Comparison of ENCODE assay signal across 9 cellular contexts in genomic region chr19:4830768-4831265, GRCh38. TPM values are rescaled to one million over a fixed set of nuclear protein-coding genes. Genes with fewer than 3 reads are reported as not detected.
DNase-seq lines count a peak whose midpoint lies in the region; ATAC-seq, FAIRE-seq and TF ChIP-seq lines count a peak whose summit lies in the region.
"Had no signal": no experiment of that assay in that cellular context is flagged by ENCODE, and none has a peak within 500 bp of the region (broad histone marks: within the 10 kb centered on the region; RNA-seq: fewer than 3 reads in every experiment).

No MANE protein-coding gene starts in this region.

- H3K4me3 ChIP-seq in astrocyte (ENCODE audit: insufficient read depth, low read depth, low read length), result peak overlapping the region; percentile 73
- H3K4me3 ChIP-seq in left lung, result peak overlapping the region; percentile 93 to 97
- peak overlapping the region; percentile 53 to 99 (median 71) for H3K4me3 ChIP-seq in thyroid gland (replicated peaks in 1 of 3)

- peak overlapping the region; percentile 84 for H2AFZ ChIP-seq in astrocyte (ENCODE audit: low read depth, low read length)

- H3K9ac ChIP-seq in astrocyte (ENCODE audit: low read length), result peak overlapping the region; percentile 89

- CTCF ChIA-PET in activated CD4-positive, alpha-beta T cell treated with anti-CD3 and anti-CD28 coated beads for 36 hours (lab: Charles Lee), result interaction anchor here (0.5 to 3.5 kb wide), 8 partner anchors 10 to 1132 kb away, joined by 3 to 23 read pairs (median 4); partner anchors contain the start of gene FEM1A

- H3K4me1 ChIP-seq in astrocyte (ENCODE audit: insufficient read depth, low read length) (peaks cover 11% of the 10 kb centered on the region), left lung (peaks cover 10 to 34% of the 10 kb centered on the region in 2 donors), thyroid gland (peaks cover 17 to 23% of the 10 kb centered on the region in 2 donors)

- no peaks in the 10 kb centered on the region for H3K9me3 Mint-ChIP-seq in activated CD4-positive, alpha-beta T cell treated with anti-CD3 and anti-CD28 coated beads for 36 hours (ENCODE audit: low read depth)
- H3K9me3 Mint-ChIP-seq in astrocyte (ENCODE audit: unreplicated experiment), result no peaks in the 10 kb centered on the region

- H3K36me3 Mint-ChIP-seq in activated CD4-positive, alpha-beta T cell treated with anti-CD3 and anti-CD28 coated beads for 36 hours (ENCODE audit: low read depth), result peaks cover 15% of the 10 kb centered on the region
- no peaks in the 10 kb centered on the region for H3K36me3 Mint-ChIP-seq in astrocyte (ENCODE audit: low read depth, unreplicated experiment)

- H3K79me2 ChIP-seq in astrocyte (ENCODE audit: insufficient read depth, low read length), result peaks cover 41% of the 10 kb centered on the region

- intact Hi-C loops in activated CD4-positive, alpha-beta T cell treated with anti-CD3 and anti-CD28 coated beads for 36 hours (cut with DNase I, micrococcal nuclease), result loop anchor here (1.0 to 2.0 kb wide), 4 partner anchors 16 to 161 kb away; partner anchors contain the start of genes MYDGF (in 1 of the 2) and PLIN3 (in 1 of the 2)
- intact Hi-C loops in left lung (cut with DNase I), result no loop called here
- intact Hi-C loops in thyroid gland (cut with DNase I), result no loop called here

- H3K4me1 Mint-ChIP-seq in activated CD4-positive, alpha-beta T cell treated with anti-CD3 and anti-CD28 coated beads for 36 hours, result peaks cover 22% of the 10 kb centered on the region
- no peaks in the 10 kb centered on the region for H3K4me1 Mint-ChIP-seq in astrocyte (ENCODE audit: low read depth, unreplicated experiment)

- H3K27me3 Mint-ChIP-seq in activated CD4-positive, alpha-beta T cell treated with anti-CD3 and anti-CD28 coated beads for 36 hours, result no peaks in the 10 kb centered on the region
- no peaks in the 10 kb centered on the region for H3K27me3 Mint-ChIP-seq in astrocyte (ENCODE audit: low read depth, unreplicated experiment)

- no peak for ATAC-seq in activated CD4-positive, alpha-beta T cell treated with anti-CD3 and anti-CD28 coated beads for 36 hours
- ATAC-seq in left lung, result peak; percentile 14
- no peak for ATAC-seq in HG03095 (IDR thresholded peaks at IDR 0.05; ENCODE audit: unreplicated experiment)

- no peak for TF ChIP-seq POLR2A in thyroid gland (IDR thresholded peaks at IDR 0.05)

- FAIRE-seq in astrocyte (lab: Jason Lieb, UNC), result no peak

- H3K4me2 ChIP-seq in astrocyte (ENCODE audit: low read length), result peak overlapping the region; percentile 100

- 67 to 79% methylated on average over 6 of the region's 6 CpGs for WGBS in thyroid gland, 2 donors

- no peak for TF ChIP-seq CTCF in astrocyte (IDR thresholded peaks at IDR 0.05; ENCODE audit: insufficient read depth, low read depth, low read length)
- TF ChIP-seq CTCF in left lung (IDR thresholded peaks at IDR 0.05), result no peak
- no peak for TF ChIP-seq CTCF in thyroid gland (IDR thresholded peaks at IDR 0.05)

- no peak for DNase-seq in activated CD4-positive, alpha-beta T cell treated with anti-CD3 and anti-CD28 coated beads for 36 hours
- no peak for DNase-seq in activated CD4-positive, alpha-beta T cell treated with anti-CD3 and anti-CD28 coated beads for 1 hour
- DNase-seq in astrocyte (ENCODE audit: low read depth) (no peak), left lung (no peak), thyroid gland (no peak), EL (no peak)
- DNase-seq in stimulated activated CD4-positive, alpha-beta T cell treated with anti-CD3 and anti-CD28 coated beads, Interleukin-4, amount 100 ng/mL, for 24 hours, result no peak
- DNase-seq: NCI-H1092 had no signal

- peak overlapping the region; percentile 87 for H3K27ac Mint-ChIP-seq in activated CD4-positive, alpha-beta T cell treated with anti-CD3 and anti-CD28 coated beads for 36 hours
- peak overlapping the region; percentile 76 for H3K27ac Mint-ChIP-seq in astrocyte (ENCODE audit: unreplicated experiment)

- peaks cover 30% of the 10 kb centered on the region for H4K20me1 ChIP-seq in astrocyte (ENCODE audit: insufficient read depth, low read length)

- H3K9me3 ChIP-seq in astrocyte (ENCODE audit: insufficient read depth, low read depth, low read length) (no peaks in the 10 kb centered on the region), left lung (no peaks in the 10 kb centered on the region), thyroid gland (no peaks in the 10 kb centered on the region)

- H3K27ac ChIP-seq in astrocyte (ENCODE audit: low read depth, low read length) (no peak overlapping the region), left lung (peak overlapping the region; percentile 85 to 91), thyroid gland (peak overlapping the region; percentile 88 to 93 (median 88))

- POLR2A ChIA-PET in activated CD4-positive, alpha-beta T cell treated with anti-CD3 and anti-CD28 coated beads for 36 hours (lab: Charles Lee), result no interaction called here

- H3K36me3 ChIP-seq in astrocyte (ENCODE audit: insufficient read depth, low read length) (no peaks in the 10 kb centered on the region), left lung (peaks cover 0 to 6% of the 10 kb centered on the region in 2 donors), thyroid gland (no peaks in the 10 kb centered on the region)

- H3K27me3 ChIP-seq in astrocyte (ENCODE audit: insufficient read depth, low read length) (no peaks in the 10 kb centered on the region), left lung (no peaks in the 10 kb centered on the region), thyroid gland (no peaks in the 10 kb centered on the region)

- peak overlapping the region; percentile 85 for H3K4me3 Mint-ChIP-seq in activated CD4-positive, alpha-beta T cell treated with anti-CD3 and anti-CD28 coated beads for 36 hours
- H3K4me3 Mint-ChIP-seq in astrocyte (ENCODE audit: unreplicated experiment), result peak overlapping the region; percentile 86

RNA-seq across cellular contexts. Expression of gene TICAM1, which starts 0.7 kb away (rescaled TPM):
- total RNA-seq in activated CD4-positive, alpha-beta T cell treated with anti-CD3 and anti-CD28 coated beads for 36 hours, result 10 to 100 TPM; 23.4 to 24.1 TPM
- 10.0 TPM in 2 replicates for total RNA-seq in astrocyte
- total RNA-seq in left lung, result 10 to 100 TPM; 14.6 TPM
- 1 to 10 TPM; 5.2 to 7.0 (median 6.3) TPM for total RNA-seq in thyroid gland

RNA-seq across cellular contexts. Expression of gene PLIN3, which starts 36.6 kb away (rescaled TPM):
- total RNA-seq in activated CD4-positive, alpha-beta T cell treated with anti-CD3 and anti-CD28 coated beads for 36 hours, result 10 to 100 TPM; 26.9 to 27.5 TPM
- total RNA-seq in astrocyte (148 and 157 TPM in 2 replicates), left lung (10 to 100 TPM; 51.4 to 71.7 TPM), thyroid gland (10 to 100 TPM; 24.4 to 41.3 (median 38.0) TPM)

RNA-seq across cellular contexts. Expression of gene FEM1A, which starts 39.3 kb away (rescaled TPM):
- total RNA-seq in activated CD4-positive, alpha-beta T cell treated with anti-CD3 and anti-CD28 coated beads for 36 hours, result 10 to 100 TPM in 1 of 2 experiments, 1 to 10 TPM in 1; 9.2 to 10.6 TPM
- 12.0 and 12.6 TPM in 2 replicates for total RNA-seq in astrocyte
- total RNA-seq in left lung, result 10 to 100 TPM in 1 of 2 donors, 1 to 10 TPM in 1; 9.9 to 14.2 TPM
- total RNA-seq in thyroid gland, result 10 to 100 TPM; 11.3 to 21.0 (median 15.8) TPM

Comparison
In these comparisons a context has a peak if more than half of its experiments do, and no peak if none do; other contexts are left out.
1. intact Hi-C loops: an anchor here in activated CD4-positive, alpha-beta T cell treated with anti-CD3 and anti-CD28 coated beads for 36 hours (1.0 to 2.0 kb wide); none called in left lung and thyroid gland.